In genomic region chr7:70565723-70566122, GRCh38 we compare ENCODE assay signal across 29 cellular contexts.
"Had no signal": no experiment of that assay in that cellular context is flagged by ENCODE, and none has a peak within 500 bp of the region (broad histone marks: within the 10 kb centered on the region; RNA-seq: fewer than 3 reads in every experiment).

No MANE protein-coding gene starts in this region.

- ATAC-seq: activated CD4-positive, alpha-beta T cell treated with anti-CD3 and anti-CD28 coated beads for 36 hours; activated CD8-positive, alpha-beta memory T cell treated with anti-CD3 and anti-CD28 coated beads, Interleukin-2, amount 10 ng/mL, durations not matched to agents 7 days and 5 days; activated CD8-positive, alpha-beta T cell treated with anti-CD3 and anti-CD28 coated beads, Interleukin-2, amount 10 ng/mL, durations not matched to agents 7 days and 5 days; activated naive CD4-positive, alpha-beta T cell treated with anti-CD3 and anti-CD28 coated beads, Interleukin-2, amount 50 U/mL, for 72 hours; foreskin keratinocyte; gastrocnemius medialis had no signal

- H3K4me3 Mint-ChIP-seq: activated CD4-positive, alpha-beta memory T cell treated with anti-CD3 and anti-CD28 coated beads for 36 hours; activated CD4-positive, alpha-beta T cell treated with anti-CD3 and anti-CD28 coated beads for 36 hours; activated CD4-positive, alpha-beta T cell treated with anti-CD3 and anti-CD28 coated beads, Interleukin-2, amount 10 ng/mL, durations not matched to agents 24 days and 14 days; activated CD8-positive, alpha-beta memory T cell treated with anti-CD3 and anti-CD28 coated beads, Interleukin-2, amount 10 ng/mL, durations not matched to agents 7 days and 5 days; activated CD8-positive, alpha-beta T cell treated with anti-CD3 and anti-CD28 coated beads, Interleukin-2, amount 10 ng/mL, durations not matched to agents 7 days and 5 days; activated naive CD4-positive, alpha-beta T cell treated with anti-CD3 and anti-CD28 coated beads, Interleukin-2, amount 10 ng/mL, durations not matched to agents 7 days and 5 days; activated naive CD8-positive, alpha-beta T cell treated with anti-CD3 and anti-CD28 coated beads, Interleukin-2, amount 10 ng/mL, durations not matched to agents 7 days and 5 days; activated T-helper 1 cell treated with anti-CD3 and anti-CD28 coated beads, Interleukin-12 subunit alpha, Interleukin-12 subunit beta, Interleukin-2, Interleukin-4 antibody, amounts not matched to agents 30 ng/mL and 10 ng/mL and 1 ng/mL, durations not matched to agents 14 hours and 24 hours and 36 hours; central memory CD8-positive, alpha-beta T cell; dendritic cell treated with granulocyte-macrophage colony-stimulating factor and Interleukin-4, amounts not matched to agents 40 ng/mL and 50 ng/mL, for 4 days; endodermal cell had no signal

- DNase-seq: activated CD4-positive, alpha-beta memory T cell treated with anti-CD3 and anti-CD28 coated beads for 36 hours; activated CD4-positive, alpha-beta T cell treated with anti-CD3 and anti-CD28 coated beads for 36 hours; activated CD4-positive, alpha-beta T cell treated with anti-CD3 and anti-CD28 coated beads, Interleukin-2, amount 10 ng/mL, durations not matched to agents 24 days and 14 days; activated CD4-positive, CD25-positive, alpha-beta regulatory T cell; activated CD4-positive, CD25-positive, alpha-beta regulatory T cell treated with anti-CD3 and anti-CD28 coated beads, Interleukin-2, amount 50 U/mL, for 72 hours; activated CD8-positive, alpha-beta memory T cell treated with anti-CD3 and anti-CD28 coated beads, Interleukin-2, amount 10 ng/mL, durations not matched to agents 7 days and 5 days; activated CD8-positive, alpha-beta memory T cell treated with anti-CD3 and anti-CD28 coated beads, Interleukin-2, amount 50 U/mL, for 4 hours; activated CD8-positive, alpha-beta T cell treated with anti-CD3 and anti-CD28 coated beads, Interleukin-2, amount 10 ng/mL, durations not matched to agents 7 days and 5 days; activated effector memory CD4-positive, alpha-beta T cell treated with anti-CD3 and anti-CD28 coated beads, Interleukin-2, amount 50 U/mL, for 16 hours; activated naive CD4-positive, alpha-beta T cell treated with anti-CD3 and anti-CD28 coated beads, Interleukin-2, amount 10 ng/mL, durations not matched to agents 7 days and 5 days; activated naive CD8-positive, alpha-beta T cell treated with anti-CD3 and anti-CD28 coated beads, Interleukin-2, amount 10 ng/mL, durations not matched to agents 7 days and 5 days; activated T-cell treated with anti-CD3 and anti-CD28 coated beads, Interleukin-2, amount 50 U/mL, for 1 hour; activated T-cell treated with anti-CD3 and anti-CD28 coated beads, Interleukin-2, amount 50 U/mL, for 48 hours; brain microvascular endothelial cell; dorsolateral prefrontal cortex; effector memory CD4-positive, alpha-beta T cell; endodermal cell; foreskin keratinocyte; gastrocnemius medialis; T-helper 2 cell had no signal

- H3K36me3 Mint-ChIP-seq: activated CD4-positive, alpha-beta memory T cell treated with anti-CD3 and anti-CD28 coated beads for 36 hours; activated CD8-positive, alpha-beta memory T cell treated with anti-CD3 and anti-CD28 coated beads, Interleukin-2, amount 10 ng/mL, durations not matched to agents 7 days and 5 days; activated naive CD4-positive, alpha-beta T cell treated with anti-CD3 and anti-CD28 coated beads, Interleukin-2, amount 10 ng/mL, durations not matched to agents 7 days and 5 days; activated naive CD4-positive, alpha-beta T cell treated with anti-CD3 and anti-CD28 coated beads, Interleukin-2, amount 50 U/mL, for 72 hours; activated naive CD8-positive, alpha-beta T cell treated with anti-CD3 and anti-CD28 coated beads, Interleukin-2, amount 10 ng/mL, durations not matched to agents 7 days and 5 days had no signal

- H3K27ac Mint-ChIP-seq: activated CD4-positive, alpha-beta memory T cell treated with anti-CD3 and anti-CD28 coated beads for 36 hours; activated CD4-positive, alpha-beta T cell treated with anti-CD3 and anti-CD28 coated beads for 36 hours; activated CD4-positive, alpha-beta T cell treated with anti-CD3 and anti-CD28 coated beads, Interleukin-2, amount 10 ng/mL, durations not matched to agents 24 days and 14 days; activated CD8-positive, alpha-beta memory T cell treated with anti-CD3 and anti-CD28 coated beads, Interleukin-2, amount 10 ng/mL, durations not matched to agents 7 days and 5 days; activated CD8-positive, alpha-beta T cell treated with anti-CD3 and anti-CD28 coated beads, Interleukin-2, amount 10 ng/mL, durations not matched to agents 7 days and 5 days; activated naive CD4-positive, alpha-beta T cell treated with anti-CD3 and anti-CD28 coated beads, Interleukin-2, amount 10 ng/mL, durations not matched to agents 7 days and 5 days; activated naive CD4-positive, alpha-beta T cell treated with anti-CD3 and anti-CD28 coated beads, Interleukin-2, amount 50 U/mL, for 72 hours; activated naive CD8-positive, alpha-beta T cell treated with anti-CD3 and anti-CD28 coated beads, Interleukin-2, amount 10 ng/mL, durations not matched to agents 7 days and 5 days; activated T-helper 1 cell treated with anti-CD3 and anti-CD28 coated beads, Interleukin-12 subunit alpha, Interleukin-12 subunit beta, Interleukin-2, Interleukin-4 antibody, amounts not matched to agents 30 ng/mL and 10 ng/mL and 1 ng/mL, durations not matched to agents 14 hours and 24 hours and 36 hours; activated T-helper 2 cell treated with anti-CD3 and anti-CD28 coated beads, Interferon-gamma antibody, Interleukin-2, Interleukin-4, amounts not matched to agents 10 μg/mL and 5 μg/mL and 100 μg/mL, durations not matched to agents 14 hours and 24 hours and 36 hours; dendritic cell treated with granulocyte-macrophage colony-stimulating factor and Interleukin-4, amounts not matched to agents 40 ng/mL and 50 ng/mL, for 4 days; endodermal cell had no signal

- H3K4me1 ChIP-seq: ascending aorta, foreskin keratinocyte had no signal

- H3K9me3 Mint-ChIP-seq: activated CD4-positive, alpha-beta memory T cell treated with anti-CD3 and anti-CD28 coated beads for 36 hours; activated CD4-positive, alpha-beta T cell treated with anti-CD3 and anti-CD28 coated beads, Interleukin-2, amount 10 ng/mL, durations not matched to agents 24 days and 14 days; activated naive CD8-positive, alpha-beta T cell treated with anti-CD3 and anti-CD28 coated beads, Interleukin-2, amount 10 ng/mL, durations not matched to agents 7 days and 5 days; activated T-helper 1 cell treated with anti-CD3 and anti-CD28 coated beads, Interleukin-12 subunit alpha, Interleukin-12 subunit beta, Interleukin-2, Interleukin-4 antibody, amounts not matched to agents 30 ng/mL and 10 ng/mL and 1 ng/mL, durations not matched to agents 14 hours and 24 hours and 36 hours; activated T-helper 2 cell treated with anti-CD3 and anti-CD28 coated beads, Interferon-gamma antibody, Interleukin-2, Interleukin-4, amounts not matched to agents 10 μg/mL and 5 μg/mL and 100 μg/mL, durations not matched to agents 14 hours and 24 hours and 36 hours; central memory CD8-positive, alpha-beta T cell; dendritic cell treated with granulocyte-macrophage colony-stimulating factor and Interleukin-4, amounts not matched to agents 40 ng/mL and 50 ng/mL, for 4 days; endodermal cell had no signal

- H3K27me3 Mint-ChIP-seq: activated CD4-positive, alpha-beta memory T cell treated with anti-CD3 and anti-CD28 coated beads for 36 hours; activated CD4-positive, alpha-beta T cell treated with anti-CD3 and anti-CD28 coated beads for 36 hours; activated CD4-positive, alpha-beta T cell treated with anti-CD3 and anti-CD28 coated beads, Interleukin-2, amount 10 ng/mL, durations not matched to agents 24 days and 14 days; activated naive CD4-positive, alpha-beta T cell treated with anti-CD3 and anti-CD28 coated beads, Interleukin-2, amount 10 ng/mL, durations not matched to agents 7 days and 5 days; dendritic cell treated with granulocyte-macrophage colony-stimulating factor and Interleukin-4, amounts not matched to agents 40 ng/mL and 50 ng/mL, for 4 days had no signal

- H3K27ac ChIP-seq: ascending aorta, brain microvascular endothelial cell, coronary artery, dorsolateral prefrontal cortex, esophagus muscularis mucosa, foreskin keratinocyte, gastrocnemius medialis had no signal

- H3K4me1 Mint-ChIP-seq: activated CD4-positive, alpha-beta T cell treated with anti-CD3 and anti-CD28 coated beads for 36 hours; activated CD4-positive, alpha-beta T cell treated with anti-CD3 and anti-CD28 coated beads, Interleukin-2, amount 10 ng/mL, durations not matched to agents 24 days and 14 days; activated CD8-positive, alpha-beta memory T cell treated with anti-CD3 and anti-CD28 coated beads, Interleukin-2, amount 10 ng/mL, durations not matched to agents 7 days and 5 days; activated naive CD4-positive, alpha-beta T cell treated with anti-CD3 and anti-CD28 coated beads, Interleukin-2, amount 10 ng/mL, durations not matched to agents 7 days and 5 days; activated naive CD8-positive, alpha-beta T cell treated with anti-CD3 and anti-CD28 coated beads, Interleukin-2, amount 10 ng/mL, durations not matched to agents 7 days and 5 days; central memory CD8-positive, alpha-beta T cell had no signal

- H3K27me3 ChIP-seq: ascending aorta, brain microvascular endothelial cell, dorsolateral prefrontal cortex, esophagus muscularis mucosa, gastrocnemius medialis had no signal

- H3K36me3 ChIP-seq: ascending aorta, brain microvascular endothelial cell, gastrocnemius medialis had no signal

- FAIRE-seq: bronchial epithelial cell had no signal

- H3K4me3 ChIP-seq: ascending aorta, coronary artery, dorsolateral prefrontal cortex, esophagus muscularis mucosa, gastrocnemius medialis had no signal

- H3K9me3 ChIP-seq: ascending aorta, esophagus muscularis mucosa, gastrocnemius medialis had no signal
